9 cellular contexts compared by ENCODE assay signal in the genomic region with DNA sequence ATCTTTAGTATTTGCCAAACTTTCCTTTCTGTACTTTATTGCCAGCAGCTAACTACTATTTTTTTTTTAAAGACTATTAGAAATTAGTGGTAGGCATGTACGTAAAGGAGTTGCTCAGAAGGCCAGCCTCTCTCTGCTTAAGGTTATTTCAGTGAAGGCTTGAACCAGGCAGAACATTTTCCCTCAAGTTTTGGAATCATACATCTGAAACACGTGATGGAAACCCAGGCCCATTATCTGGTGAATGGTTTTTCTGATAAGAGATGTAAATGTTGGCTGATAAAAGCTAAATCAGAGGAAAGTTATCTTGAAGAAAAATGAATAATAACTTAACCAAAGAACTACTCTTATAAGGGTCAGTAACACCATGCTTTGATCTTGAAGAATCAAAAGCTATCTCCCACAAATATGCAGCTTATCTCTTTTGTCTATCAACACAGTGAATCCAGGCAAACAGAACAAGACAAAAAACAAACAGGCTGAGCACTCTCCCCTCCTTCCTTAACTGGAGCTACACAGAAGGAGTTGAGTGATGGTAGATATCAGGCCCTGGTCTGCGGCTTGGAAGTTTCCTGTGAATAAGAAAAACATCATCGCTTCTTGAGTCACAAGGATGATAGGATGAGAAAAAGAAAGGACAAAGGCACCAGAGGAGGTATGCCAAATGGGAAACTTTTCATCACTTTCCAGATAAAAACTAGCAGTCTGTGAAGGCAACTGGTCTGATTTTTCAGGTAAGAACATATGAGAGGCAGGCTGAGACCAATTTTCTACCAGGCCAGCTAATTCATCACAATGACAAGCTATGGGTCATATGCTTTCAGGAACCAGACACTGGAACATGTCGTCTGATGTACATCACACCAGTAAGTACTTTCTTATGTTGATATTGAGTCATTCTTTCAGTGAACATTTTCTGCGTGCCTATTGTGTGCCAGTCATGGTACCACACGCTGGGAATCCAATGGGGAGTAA.
DNase-seq lines count a peak whose midpoint lies in the region; ATAC-seq and TF ChIP-seq lines count a peak whose summit lies in the region.
"Had no signal": no experiment of that assay in that cellular context is flagged by ENCODE, and none has a peak within 500 bp of the region (broad histone marks: within the 10 kb centered on the region; RNA-seq: fewer than 3 reads in every experiment).

No MANE protein-coding gene starts in this region.

- H3K27ac Mint-ChIP-seq in Calu3 (ENCODE audit: unreplicated experiment) = no peak overlapping the region

- H3K36me3 Mint-ChIP-seq in Calu3 (ENCODE audit: insufficient read depth, unreplicated experiment) = no peaks in the 10 kb centered on the region

- BruUV-seq in Calu3 (replicated peaks; lab: Mats Ljungman, UMichigan) = no TSS peak

- H3K27me3 Mint-ChIP-seq in Calu3 (ENCODE audit: unreplicated experiment) = no peaks in the 10 kb centered on the region

- ATAC-seq in HG03354 (IDR thresholded peaks at IDR 0.05; ENCODE audit: poor library complexity, severe bottlenecking, unreplicated experiment) (peak; percentile 30), HG03280 (IDR thresholded peaks at IDR 0.05; ENCODE audit: unreplicated experiment) (no peak)

- no peak for TF ChIP-seq CTCF in Calu3 (IDR thresholded peaks at IDR 0.05; ENCODE audit: unreplicated experiment)

- DNase-seq in T-helper 22 cell (ENCODE audit: low read depth) (peak; percentile 45), NCI-H2171 (lab: John Stamatoyannopoulos, UW) (no peak), Calu3 (no peak), NCI-H345 (lab: John Stamatoyannopoulos, UW) (no peak)
- peak; percentile 42 for DNase-seq in effector CD4-positive, alpha-beta T cell
- DNase-seq in stimulated activated CD4-positive, alpha-beta T cell treated with anti-CD3 and anti-CD28 coated beads, Interleukin-2, amount 100 ng/mL, for 4 hours (ENCODE audit: low read depth) = peak; percentile 38
- DNase-seq: SIG-M5 had no signal

- no peaks in the 10 kb centered on the region for H3K9me3 Mint-ChIP-seq in Calu3 (ENCODE audit: low read depth, unreplicated experiment)

- CTCF ChIA-PET in Calu3 (lab: Charles Lee) = no interaction called here

- H3K4me1 Mint-ChIP-seq in Calu3 (ENCODE audit: low read depth, unreplicated experiment) = no peaks in the 10 kb centered on the region

- intact Hi-C loops in Calu3 (cut with micrococcal nuclease; ENCODE audit: unreplicated experiment) = no loop called here

- H3K4me3 Mint-ChIP-seq in Calu3 (ENCODE audit: low read depth, unreplicated experiment) = no peak overlapping the region

Comparison
In these comparisons a context has a peak if more than half of its experiments do, and no peak if none do; other contexts are left out.
1. DNase-seq: peak in T-helper 22 cell (single experiment), effector CD4-positive, alpha-beta T cell (single experiment) and stimulated activated CD4-positive, alpha-beta T cell treated with anti-CD3 and anti-CD28 coated beads, Interleukin-2, amount 100 ng/mL, for 4 hours (single experiment); none in NCI-H2171 (single experiment), Calu3 (single experiment) and NCI-H345 (single experiment).